ENCODE assay signal across 9 cellular contexts in the genomic region with DNA sequence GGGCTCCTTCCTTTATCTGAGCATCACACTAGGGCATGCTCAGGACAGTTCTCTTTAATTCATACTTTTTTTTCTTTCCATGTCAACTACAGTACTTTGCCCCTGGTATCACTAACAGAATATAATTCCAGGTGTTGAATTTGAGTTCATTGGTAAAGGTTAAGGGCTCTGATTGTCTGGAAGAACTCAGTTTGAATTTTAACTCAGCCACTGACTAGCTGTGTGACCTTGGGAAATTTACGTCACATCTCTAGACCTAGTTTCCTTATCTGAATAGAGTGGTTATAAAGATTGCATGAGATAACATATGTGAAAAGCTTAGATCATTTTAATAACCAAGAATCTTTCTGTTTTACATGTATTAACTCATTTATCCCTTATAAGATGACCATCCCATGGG. TPM values are rescaled to one million over a fixed set of nuclear protein-coding genes. Genes with fewer than 3 reads are reported as not detected.
DNase-seq lines count a peak whose midpoint lies in the region; ATAC-seq and TF ChIP-seq lines count a peak whose summit lies in the region.
"Had no signal": no experiment of that assay in that cellular context is flagged by ENCODE, and none has a peak within 500 bp of the region (broad histone marks: within the 10 kb centered on the region; RNA-seq: fewer than 3 reads in every experiment).

No MANE protein-coding gene starts in this region.

- no peak for TF ChIP-seq CTCF in mesothelial cell of epicardium (IDR thresholded peaks at IDR 0.05; ENCODE audit: unreplicated experiment)

- H3K9me3 Mint-ChIP-seq in mesothelial cell of epicardium, result peaks cover 3% of the 10 kb centered on the region

- peaks cover 2% of the 10 kb centered on the region for H3K36me3 Mint-ChIP-seq in mesothelial cell of epicardium

- H3K27me3 Mint-ChIP-seq in mesothelial cell of epicardium (ENCODE audit: low read depth), result no peaks in the 10 kb centered on the region

- no peak overlapping the region for H3K4me3 Mint-ChIP-seq in mesothelial cell of epicardium

- ATAC-seq in GM19023 (IDR thresholded peaks at IDR 0.05; ENCODE audit: unreplicated experiment) (peak; percentile 20), GM21737 (IDR thresholded peaks at IDR 0.05; ENCODE audit: unreplicated experiment) (peak; percentile 12), HG03469 (IDR thresholded peaks at IDR 0.05; ENCODE audit: unreplicated experiment) (peak; percentile 8)

- DNase-seq in mesothelial cell of epicardium (ENCODE audit: low spot score in 2 of 2, unreplicated experiment in 2 of 2) (no peak), UCSD-AML1 (lab: John Stamatoyannopoulos, UW; ENCODE audit: unreplicated experiment) (no peak), T-helper 9 cell (no peak), NCI-H1092 (lab: John Stamatoyannopoulos, UW) (no peak)
- DNase-seq: activated CD4-positive, alpha-beta T cell treated with anti-CD3 and anti-CD28 coated beads, Interleukin-2, amount 50 U/mL, for 4 hours; central memory CD4-positive, alpha-beta T cell had no signal

- peaks cover 41% of the 10 kb centered on the region for H3K4me1 Mint-ChIP-seq in mesothelial cell of epicardium

- peak overlapping the region; percentile 96 for H3K27ac Mint-ChIP-seq in mesothelial cell of epicardium

RNA-seq across cellular contexts. Expression of a gene that starts 15.9 kb away (rescaled TPM):
- 16.7 to 17.0 TPM (median 17.0 TPM) in 3 replicates for total RNA-seq in mesothelial cell of epicardium
